ENCODE assay signal across 9 cellular contexts in the genomic region with DNA sequence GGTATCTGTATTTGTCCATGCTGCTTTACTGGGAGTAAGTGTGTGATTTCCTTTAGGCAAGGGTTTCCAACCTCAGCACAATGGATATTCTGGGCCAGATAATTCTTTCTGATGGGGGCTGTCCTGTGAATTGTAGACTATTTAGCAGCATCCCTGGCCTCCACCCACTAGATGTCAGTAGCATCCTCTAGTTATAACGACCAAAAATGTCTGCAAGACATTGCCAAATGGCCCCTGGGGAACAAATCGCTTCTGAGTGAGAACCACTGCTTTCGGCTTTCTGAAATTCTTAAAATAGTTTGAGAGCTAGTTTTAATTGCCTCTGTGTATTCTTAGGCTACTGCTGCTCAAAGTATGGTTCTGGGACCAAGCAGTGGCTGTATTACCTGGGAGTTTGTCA.
DNase-seq lines count a peak whose midpoint lies in the region; ATAC-seq, FAIRE-seq and TF ChIP-seq lines count a peak whose summit lies in the region.
"Had no signal": no experiment of that assay in that cellular context is flagged by ENCODE, and none has a peak within 500 bp of the region (broad histone marks: within the 10 kb centered on the region; RNA-seq: fewer than 3 reads in every experiment).

No MANE protein-coding gene starts in this region.

- ATAC-seq in HG03342 (IDR thresholded peaks at IDR 0.05; ENCODE audit: unreplicated experiment) (peak; percentile 64), GM12878 (peak; percentile 98)
- no peak for ATAC-seq in naive thymus-derived CD8-positive, alpha-beta T cell

- H3K9me3 Mint-ChIP-seq in osteocyte (ENCODE audit: unreplicated experiment) = peaks cover 8% of the 10 kb centered on the region
- H3K9me3 Mint-ChIP-seq in naive thymus-derived CD8-positive, alpha-beta T cell = no peaks in the 10 kb centered on the region

- H3K36me3 Mint-ChIP-seq in osteocyte (ENCODE audit: unreplicated experiment) = no peaks in the 10 kb centered on the region
- H3K36me3 Mint-ChIP-seq in naive thymus-derived CD8-positive, alpha-beta T cell = no peaks in the 10 kb centered on the region

- no peaks in the 10 kb centered on the region for H3K36me3 ChIP-seq in GM12878 (ENCODE audit: control insufficient read depth in 2 of 2, insufficient read depth in 2 of 2, low read length in 1 of 2)
- H3K36me3 ChIP-seq: BLaER1 treated with 17β-estradiol and CSF1 and Interleukin-3, amounts not matched to agents 10 nM and 100 nM had no signal

- no peak overlapping the region for H3K9ac ChIP-seq in GM12878 (ENCODE audit: control insufficient read depth, insufficient read depth, low read length)
- H3K9ac ChIP-seq: BLaER1 treated with 17β-estradiol and CSF1 and Interleukin-3, amounts not matched to agents 10 nM and 100 nM had no signal

- TF ChIP-seq CTCF in GM12878 (IDR thresholded peaks at IDR 0.05 in 2 of 3, conservative IDR thresholded peaks at IDR 0.05 in 1 of 3; ENCODE audit: control insufficient read depth in 2 of 3, extremely low read depth in 1 of 3, insufficient read depth in 1 of 3, low read depth in 3 of 3, low read length in 3 of 3) = peak; percentile 57 to 66 (median 58)
- TF ChIP-seq CTCF in osteocyte (IDR thresholded peaks at IDR 0.05) = peak; percentile 29

- no peaks in the 10 kb centered on the region for H3K79me2 ChIP-seq in GM12878 (ENCODE audit: control insufficient read depth, insufficient read depth, low read length)

- no peaks in the 10 kb centered on the region for H4K20me1 ChIP-seq in GM12878 (ENCODE audit: control insufficient read depth, insufficient read depth)

- no peaks in the 10 kb centered on the region for H3K9me3 ChIP-seq in GM12878 (replicated peaks; ENCODE audit: control insufficient read depth, insufficient read depth, low read length)

- H3K27ac Mint-ChIP-seq in osteocyte (ENCODE audit: unreplicated experiment) = no peak overlapping the region
- H3K27ac Mint-ChIP-seq in naive thymus-derived CD8-positive, alpha-beta T cell = no peak overlapping the region

- FAIRE-seq in GM12878 (lab: Jason Lieb, UNC) (peak; percentile 77), HTR-8/SVneo (lab: Jason Lieb, UNC) (no peak)

- SMC1A ChIA-PET in GM12878 (lab: Charles Lee; ENCODE audit: uncharacterized antibody, unreplicated experiment) = interaction anchor here (0.7 to 3.5 kb wide), 8 partner anchors 46 to 391 kb away, joined by 3 to 28 read pairs (median 4); partner anchors contain the start of gene GEMIN8

- H3K4me3 Mint-ChIP-seq in osteocyte (ENCODE audit: unreplicated experiment) = no peak overlapping the region
- no peak overlapping the region for H3K4me3 Mint-ChIP-seq in naive thymus-derived CD8-positive, alpha-beta T cell

- RAD21 ChIA-PET in GM12878 (lab: Charles Lee; ENCODE audit: unreplicated experiment) = interaction anchor here (0.8 to 3.2 kb wide), 5 partner anchors 131 to 391 kb away, joined by 3 to 26 read pairs (median 7); partner anchors contain the start of gene GEMIN8

- H3K4me1 ChIP-seq in GM12878 (ENCODE audit: control insufficient read depth, insufficient read depth, low read length) = no peaks in the 10 kb centered on the region
- H3K4me1 ChIP-seq: BLaER1 treated with 17β-estradiol and CSF1 and Interleukin-3, amounts not matched to agents 10 nM and 100 nM had no signal

- no peak overlapping the region for H3K27ac ChIP-seq in GM12878 (ENCODE audit: control insufficient read depth, insufficient read depth)
- H3K27ac ChIP-seq: BLaER1 treated with 17β-estradiol and CSF1 and Interleukin-3, amounts not matched to agents 10 nM and 100 nM had no signal

- CTCF ChIA-PET in GM12878 (lab: Yijun Ruan, JAX) = interaction anchor here (0.8 to 2.4 kb wide), 6 partner anchors 9 to 134 kb away, joined by 3 to 28 read pairs (median 5); no protein-coding TSS in a partner anchor

- TF ChIP-seq RAD21 in GM12878 (IDR thresholded peaks at IDR 0.05; ENCODE audit: insufficient read depth, low read depth, low read length) = peak; percentile 70

- intact Hi-C loops in GM12878 (cut with micrococcal nuclease; ENCODE audit: unreplicated experiment) = loop anchor here (1.0 to 10.0 kb wide), 3 partner anchors 134 to 393 kb away; no protein-coding TSS in a partner anchor

- H3K27me3 Mint-ChIP-seq in osteocyte (ENCODE audit: unreplicated experiment) = no peaks in the 10 kb centered on the region
- peaks cover 0 to 5% (median 0%) of the 10 kb centered on the region in 5 donors for H3K27me3 Mint-ChIP-seq in naive thymus-derived CD8-positive, alpha-beta T cell

- BruUV-seq in GM12878 (replicated peaks; lab: Mats Ljungman, UMichigan) = no TSS peak

- no peak overlapping the region for H3K4me2 ChIP-seq in GM12878 (ENCODE audit: control insufficient read depth, insufficient read depth)
- H3K4me2 ChIP-seq: BLaER1 treated with 17β-estradiol and CSF1 and Interleukin-3, amounts not matched to agents 10 nM and 100 nM had no signal

- H3K4me3 ChIP-seq in GM12878 = no peak overlapping the region
- H3K4me3 ChIP-seq: BLaER1 treated with 17β-estradiol and CSF1 and Interleukin-3, amounts not matched to agents 10 nM and 100 nM had no signal

- no peak for TF ChIP-seq POLR2A in GM12878 (IDR thresholded peaks at IDR 0.05; ENCODE audit: low read depth, low read length)

- POLR2A ChIA-PET in GM12878 (lab: Charles Lee) = interaction anchor here (1.5 kb wide), 1 partner anchor 131 kb away, joined by 7 read pairs; the partner anchor contains the start of gene GEMIN8
- POLR2A ChIA-PET in naive thymus-derived CD8-positive, alpha-beta T cell (lab: Charles Lee) = no interaction called here

- no peak for TF ChIP-seq EP300 in GM12878 (IDR thresholded peaks at IDR 0.05; ENCODE audit: borderline replicate concordance in 1 of 2, control insufficient read depth in 1 of 2, low read depth in 2 of 2, low read length in 2 of 2)

- H2AFZ ChIP-seq in GM12878 (ENCODE audit: control insufficient read depth, low read depth, low read length) = peak overlapping the region; percentile 71

- peak; percentile 32 for DNase-seq in NCI-H748 (lab: John Stamatoyannopoulos, UW; ENCODE audit: unreplicated experiment)
- no peak for DNase-seq in NCI-H748 treated with DMSO at 0.1 percent for 48 hours (lab: John Stamatoyannopoulos, UW)
- peak; percentile 13 for DNase-seq in GM12878 (ENCODE audit: low read depth, low spot score)
- no peak for DNase-seq in osteocyte (ENCODE audit: extremely low spot score, unreplicated experiment)
- no peak for DNase-seq in NCI-H1436 (lab: John Stamatoyannopoulos, UW)
- DNase-seq in naive thymus-derived CD8-positive, alpha-beta T cell = no peak
- no peak for DNase-seq in HTR-8/SVneo (ENCODE audit: insufficient read length, low spot score)

- H3K27me3 ChIP-seq in GM12878 (replicated peaks in 1 of 2; ENCODE audit: control insufficient read depth in 2 of 2, insufficient read depth in 2 of 2, low read length in 1 of 2) = no peaks in the 10 kb centered on the region; a peak in 2 of 4 replicates

- WGBS in GM12878 (ENCODE audit: insufficient coverage, insufficient replicate concordance, low lambda C conversion rate, missing lambda C conversion rate) = 0% methylated on average over 3 of the region's 3 CpGs

- in situ Hi-C loops in GM12878 (cut with MboI) = no loop called here

- peaks cover 19% of the 10 kb centered on the region for H3K4me1 Mint-ChIP-seq in osteocyte (ENCODE audit: unreplicated experiment)
- H3K4me1 Mint-ChIP-seq in naive thymus-derived CD8-positive, alpha-beta T cell = no peaks in the 10 kb centered on the region

TF ChIP-seq in GM12878, 131 proteins besides CTCF, POLR2A, EP300 and RAD21 (continues in another document):
- no peak for TF ChIP-seq KAT2A (conservative IDR thresholded peaks at IDR 0.05; ENCODE audit: control insufficient read depth, low read depth, low read length)
- peak; percentile 85 for TF ChIP-seq YY1 (IDR thresholded peaks at IDR 0.05; ENCODE audit: low read depth, low read length)
- no peak for TF ChIP-seq BRCA1 (IDR thresholded peaks at IDR 0.05; ENCODE audit: low read depth, low read length)
- TF ChIP-seq, protein P1, sequence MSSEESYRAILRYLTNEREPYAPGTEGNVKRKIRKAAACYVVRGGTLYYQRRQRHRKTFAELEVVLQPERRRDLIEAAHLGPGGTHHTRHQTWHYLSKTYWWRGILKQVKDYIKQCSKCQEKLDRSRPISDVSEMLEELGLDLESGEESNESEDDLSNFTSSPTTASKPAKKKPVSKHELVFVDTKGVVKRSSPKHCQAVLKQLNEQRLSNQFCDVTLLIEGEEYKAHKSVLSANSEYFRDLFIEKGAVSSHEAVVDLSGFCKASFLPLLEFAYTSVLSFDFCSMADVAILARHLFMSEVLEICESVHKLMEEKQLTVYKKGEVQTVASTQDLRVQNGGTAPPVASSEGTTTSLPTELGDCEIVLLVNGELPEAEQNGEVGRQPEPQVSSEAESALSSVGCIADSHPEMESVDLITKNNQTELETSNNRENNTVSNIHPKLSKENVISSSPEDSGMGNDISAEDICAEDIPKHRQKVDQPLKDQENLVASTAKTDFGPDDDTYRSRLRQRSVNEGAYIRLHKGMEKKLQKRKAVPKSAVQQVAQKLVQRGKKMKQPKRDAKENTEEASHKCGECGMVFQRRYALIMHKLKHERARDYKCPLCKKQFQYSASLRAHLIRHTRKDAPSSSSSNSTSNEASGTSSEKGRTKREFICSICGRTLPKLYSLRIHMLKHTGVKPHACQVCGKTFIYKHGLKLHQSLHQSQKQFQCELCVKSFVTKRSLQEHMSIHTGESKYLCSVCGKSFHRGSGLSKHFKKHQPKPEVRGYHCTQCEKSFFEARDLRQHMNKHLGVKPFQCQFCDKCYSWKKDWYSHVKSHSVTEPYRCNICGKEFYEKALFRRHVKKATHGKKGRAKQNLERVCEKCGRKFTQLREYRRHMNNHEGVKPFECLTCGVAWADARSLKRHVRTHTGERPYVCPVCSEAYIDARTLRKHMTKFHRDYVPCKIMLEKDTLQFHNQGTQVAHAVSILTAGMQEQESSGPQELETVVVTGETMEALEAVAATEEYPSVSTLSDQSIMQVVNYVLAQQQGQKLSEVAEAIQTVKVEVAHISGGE (CRISPR knock-in tag; IDR thresholded peaks at IDR 0.05) = no peak
- no peak for TF ChIP-seq MTA3 (IDR thresholded peaks at IDR 0.05; ENCODE audit: borderline replicate concordance, low read length)
- peak; percentile 54 for TF ChIP-seq SMC3 (IDR thresholded peaks at IDR 0.05; ENCODE audit: borderline replicate concordance, low read length)

Comparison
In these comparisons a context has a peak if more than half of its experiments do, and no peak if none do; other contexts are left out.
1. DNase-seq: peak in NCI-H748 (single experiment) and GM12878 (single experiment); none in NCI-H748 treated with DMSO at 0.1 percent for 48 hours (single experiment), osteocyte (single experiment), NCI-H1436 (single experiment), naive thymus-derived CD8-positive, alpha-beta T cell (0 of 10) and HTR-8/SVneo (single experiment).
2. ATAC-seq: peak in HG03342 (single experiment) and GM12878 (single experiment); none in naive thymus-derived CD8-positive, alpha-beta T cell (0 of 2).